Comparison of ENCODE assay signal across 23 cellular contexts in genomic region chr6:49052901-49053300, GRCh38.
"Had no signal": no experiment of that assay in that cellular context is flagged by ENCODE, and none has a peak within 500 bp of the region (broad histone marks: within the 10 kb centered on the region; RNA-seq: fewer than 3 reads in every experiment).

No MANE protein-coding gene starts in this region.

- H3K36me3 ChIP-seq: brain microvascular endothelial cell had no signal

- H3K9me3 Mint-ChIP-seq: T-helper 1 cell treated with Interleukin-12 subunit alpha and Interleukin-12 subunit beta and Interleukin-4 antibody, amounts not matched to agents 30 μg/mL and 1 μg/mL, for 36 hours had no signal

- DNase-seq: activated B cell treated with CpG ODN at 0.5 μM for 24 hours; activated CD4-positive, alpha-beta T cell treated with anti-CD3 and anti-CD28 coated beads for 1 hour; activated CD4-positive, alpha-beta T cell treated with anti-CD3 and anti-CD28 coated beads, Interleukin-2, amount 10 ng/mL, durations not matched to agents 24 days and 14 days; activated CD4-positive, alpha-beta T cell treated with anti-CD3 and anti-CD28 coated beads, Interleukin-2, amount 50 U/mL, for 48 hours; activated CD8-positive, alpha-beta memory T cell treated with anti-CD3 and anti-CD28 coated beads, Interleukin-2, amount 10 ng/mL, durations not matched to agents 7 days and 5 days; activated effector memory CD4-positive, alpha-beta T cell treated with anti-CD3 and anti-CD28 coated beads, Interleukin-2, amount 50 U/mL, for 16 hours; activated naive CD4-positive, alpha-beta T cell treated with Interleukin-2 at 50 U/mL for 16 hours; activated naive CD8-positive, alpha-beta T cell treated with anti-CD3 and anti-CD28 coated beads, Interleukin-2, amount 50 U/mL, for 24 hours; activated T-cell treated with anti-CD3 and anti-CD28 coated beads, Interleukin-2, amount 50 U/mL, for 4 hours; amygdala; brain microvascular endothelial cell; NCI-H1048; NCI-H146; NCI-H187 treated with DMSO at 0.1 percent for 48 hours; NCI-H2171; NCI-H345; NCI-H510A; NCI-H69; SHP77 treated with DMSO at 0.1 percent for 48 hours; T-helper 9 cell had no signal

- H3K4me1 Mint-ChIP-seq: activated B cell treated with CpG ODN at 0.5 μM for 24 hours; activated CD4-positive, alpha-beta T cell treated with anti-CD3 and anti-CD28 coated beads, Interleukin-2, amount 10 ng/mL, durations not matched to agents 24 days and 14 days; activated CD8-positive, alpha-beta memory T cell treated with anti-CD3 and anti-CD28 coated beads, Interleukin-2, amount 10 ng/mL, durations not matched to agents 7 days and 5 days; activated naive CD8-positive, alpha-beta T cell treated with anti-CD3 and anti-CD28 coated beads, Interleukin-2, amount 50 U/mL, for 24 hours had no signal

- H3K27me3 ChIP-seq: brain microvascular endothelial cell had no signal

- FAIRE-seq: RCC 7860 had no signal

- ATAC-seq: activated CD8-positive, alpha-beta memory T cell treated with anti-CD3 and anti-CD28 coated beads, Interleukin-2, amount 10 ng/mL, durations not matched to agents 7 days and 5 days; activated naive CD4-positive, alpha-beta T cell treated with anti-CD3 and anti-CD28 coated beads, Interleukin-2, amount 50 U/mL, for 72 hours; activated naive CD8-positive, alpha-beta T cell treated with anti-CD3 and anti-CD28 coated beads, Interleukin-2, amount 50 U/mL, for 24 hours; activated T-cell treated with anti-CD3 and anti-CD28 coated beads, Interleukin-2, amount 50 U/mL, for 4 hours had no signal

- H3K36me3 Mint-ChIP-seq: activated CD8-positive, alpha-beta memory T cell treated with anti-CD3 and anti-CD28 coated beads, Interleukin-2, amount 10 ng/mL, durations not matched to agents 7 days and 5 days; activated naive CD4-positive, alpha-beta T cell treated with anti-CD3 and anti-CD28 coated beads, Interleukin-2, amount 50 U/mL, for 72 hours had no signal

- H3K4me3 Mint-ChIP-seq: activated B cell treated with CpG ODN at 0.5 μM for 24 hours; activated CD4-positive, alpha-beta T cell treated with anti-CD3 and anti-CD28 coated beads, Interleukin-2, amount 10 ng/mL, durations not matched to agents 24 days and 14 days; activated CD8-positive, alpha-beta memory T cell treated with anti-CD3 and anti-CD28 coated beads, Interleukin-2, amount 10 ng/mL, durations not matched to agents 7 days and 5 days; activated naive CD8-positive, alpha-beta T cell treated with anti-CD3 and anti-CD28 coated beads, Interleukin-2, amount 50 U/mL, for 24 hours; activated T-cell treated with anti-CD3 and anti-CD28 coated beads, Interleukin-2, amount 50 U/mL, for 4 hours; T-helper 1 cell treated with Interleukin-12 subunit alpha and Interleukin-12 subunit beta and Interleukin-4 antibody, amounts not matched to agents 30 μg/mL and 1 μg/mL, for 36 hours had no signal

- H3K27me3 Mint-ChIP-seq: activated B cell treated with CpG ODN at 0.5 μM for 24 hours; activated CD4-positive, alpha-beta T cell treated with anti-CD3 and anti-CD28 coated beads, Interleukin-2, amount 10 ng/mL, durations not matched to agents 24 days and 14 days; activated CD8-positive, alpha-beta memory T cell treated with anti-CD3 and anti-CD28 coated beads, Interleukin-2, amount 10 ng/mL, durations not matched to agents 7 days and 5 days; activated naive CD8-positive, alpha-beta T cell treated with anti-CD3 and anti-CD28 coated beads, Interleukin-2, amount 50 U/mL, for 24 hours had no signal

- H3K27ac Mint-ChIP-seq: activated B cell treated with CpG ODN at 0.5 μM for 24 hours; activated CD4-positive, alpha-beta T cell treated with anti-CD3 and anti-CD28 coated beads, Interleukin-2, amount 10 ng/mL, durations not matched to agents 24 days and 14 days; activated CD8-positive, alpha-beta memory T cell treated with anti-CD3 and anti-CD28 coated beads, Interleukin-2, amount 10 ng/mL, durations not matched to agents 7 days and 5 days; activated naive CD4-positive, alpha-beta T cell treated with anti-CD3 and anti-CD28 coated beads, Interleukin-2, amount 50 U/mL, for 72 hours; activated naive CD8-positive, alpha-beta T cell treated with anti-CD3 and anti-CD28 coated beads, Interleukin-2, amount 50 U/mL, for 24 hours; T-helper 1 cell treated with Interleukin-12 subunit alpha and Interleukin-12 subunit beta and Interleukin-4 antibody, amounts not matched to agents 30 μg/mL and 1 μg/mL, for 36 hours had no signal

- H3K27ac ChIP-seq: brain microvascular endothelial cell had no signal
